13 cellular contexts compared by ENCODE assay signal in genomic region chrX:7145454-7145853, GRCh38. TPM values are rescaled to one million over a fixed set of nuclear protein-coding genes. Genes with fewer than 3 reads are reported as not detected.
DNase-seq lines count a peak whose midpoint lies in the region; ATAC-seq, FAIRE-seq and TF ChIP-seq lines count a peak whose summit lies in the region.
"Had no signal": no experiment of that assay in that cellular context is flagged by ENCODE, and none has a peak within 500 bp of the region (broad histone marks: within the 10 kb centered on the region; RNA-seq: fewer than 3 reads in every experiment).

No MANE protein-coding gene starts in this region.

- no peaks in the 10 kb centered on the region for H3K9me3 ChIP-seq in pancreas

- H3K4me1 ChIP-seq in pancreas: peaks cover 0 to 22% (median 9%) of the 10 kb centered on the region in 3 donors

- H3K36me3 Mint-ChIP-seq in stimulated activated memory B cell treated with anti-CD40 and anti-IgM and Interleukin-4, amounts not matched to agents 10 μg/mL and 1 μg/mL and 100 μg/mL, for 72 hours: no peaks in the 10 kb centered on the region

- H3K27me3 Mint-ChIP-seq in stimulated activated memory B cell treated with anti-CD40 and anti-IgM and Interleukin-4, amounts not matched to agents 10 μg/mL and 1 μg/mL and 100 μg/mL, for 72 hours: no peaks in the 10 kb centered on the region

- no peak overlapping the region for H3K27ac Mint-ChIP-seq in stimulated activated memory B cell treated with anti-CD40 and anti-IgM and Interleukin-4, amounts not matched to agents 10 μg/mL and 1 μg/mL and 100 μg/mL, for 72 hours

- WGBS in pancreas, 2 donors: 21 to 32% methylated on average over 3 of the region's 3 CpGs

- H3K4me3 ChIP-seq in epithelial cell of esophagus (ENCODE audit: low read length) (no peak overlapping the region), pancreas (no peak overlapping the region)

- TF ChIP-seq CTCF in epithelial cell of esophagus (IDR thresholded peaks at IDR 0.05; ENCODE audit: insufficient read depth, low read depth, low read length, missing control alignments): no peak
- no peak for TF ChIP-seq CTCF in pancreas (IDR thresholded peaks at IDR 0.05)

- H3K27me3 ChIP-seq in pancreas: no peaks in the 10 kb centered on the region

- intact Hi-C loops in pancreas (cut with DNase I): no loop called here

- H3K9me3 Mint-ChIP-seq in stimulated activated memory B cell treated with anti-CD40 and anti-IgM and Interleukin-4, amounts not matched to agents 10 μg/mL and 1 μg/mL and 100 μg/mL, for 72 hours: no peaks in the 10 kb centered on the region

- no peak overlapping the region for H3K4me3 Mint-ChIP-seq in stimulated activated memory B cell treated with anti-CD40 and anti-IgM and Interleukin-4, amounts not matched to agents 10 μg/mL and 1 μg/mL and 100 μg/mL, for 72 hours

- peaks cover 7% of the 10 kb centered on the region for H3K4me1 Mint-ChIP-seq in stimulated activated memory B cell treated with anti-CD40 and anti-IgM and Interleukin-4, amounts not matched to agents 10 μg/mL and 1 μg/mL and 100 μg/mL, for 72 hours

- ATAC-seq in pancreas (peak in 3 of 4 donors; percentile 8 to 43 (median 26)), GM18520 (IDR thresholded peaks at IDR 0.05; ENCODE audit: unreplicated experiment) (no peak)
- no peak for ATAC-seq in stimulated activated memory B cell treated with anti-CD40 and anti-IgM and Interleukin-4, amounts not matched to agents 10 μg/mL and 1 μg/mL and 100 μg/mL, for 72 hours
- ATAC-seq: right cardiac atrium, SK-N-SH treated with all-trans-retinoic acid at 6 μM for 48 hours had no signal

- peak; percentile 81 for FAIRE-seq in pancreas (lab: Jason Lieb, UNC)
- FAIRE-seq: frontal cortex had no signal

- no peaks in the 10 kb centered on the region for H3K36me3 ChIP-seq in pancreas

- peak overlapping the region in 3 of 4 donors; percentile 22 to 93 (median 92) for H3K27ac ChIP-seq in pancreas

- DNase-seq in DMS153 treated with DMSO at 0.1 percent for 48 hours (lab: John Stamatoyannopoulos, UW; ENCODE audit: unreplicated experiment): peak; percentile 36
- DNase-seq in MV-4-11 (lab: John Stamatoyannopoulos, UW): peak; percentile 32
- peak; percentile 25 for DNase-seq in epithelial cell of esophagus (ENCODE audit: low read depth)
- DNase-seq in pancreas: no peak
- no peak for DNase-seq in HuH-7 (ENCODE audit: low spot score)
- DNase-seq: dermis blood vessel endothelial cell; NCI-H187 treated with DMSO at 0.1 percent for 48 hours; right cardiac atrium; stimulated activated CD4-positive, alpha-beta T cell treated with anti-CD3 and anti-CD28 coated beads, Interleukin-4, amount 100 ng/mL, for 4 hours had no signal

RNA-seq across cellular contexts. Expression of gene STS, which starts 2.1 kb away (rescaled TPM):
- total RNA-seq in pancreas: 1 to 10 TPM; 1.5 to 8.7 (median 3.3) TPM
- polyA plus RNA-seq in pancreas: 1 to 10 TPM; 1.1 to 1.6 TPM

RNA-seq across cellular contexts. Expression of gene PUDP, which starts 2.5 kb away (rescaled TPM):
- 10 to 100 TPM in 2 of 6 donors, 1 to 10 TPM in 4; 4.7 to 20.2 (median 8.7) TPM for total RNA-seq in pancreas
- polyA plus RNA-seq in pancreas: 1 to 10 TPM; 3.3 to 8.8 TPM

Comparison
In these comparisons a context has a peak if more than half of its experiments do, and no peak if none do; other contexts are left out.
1. DNase-seq: peak in DMS153 treated with DMSO at 0.1 percent for 48 hours (single experiment), MV-4-11 (single experiment) and epithelial cell of esophagus (single experiment); none in pancreas (0 of 6) and HuH-7 (single experiment).
2. ATAC-seq: peak in pancreas (3 of 4); none in GM18520 (single experiment) and stimulated activated memory B cell treated with anti-CD40 and anti-IgM and Interleukin-4, amounts not matched to agents 10 μg/mL and 1 μg/mL and 100 μg/mL, for 72 hours (single experiment).